ENCODE assay signal across 18 cellular contexts in the genomic region with DNA sequence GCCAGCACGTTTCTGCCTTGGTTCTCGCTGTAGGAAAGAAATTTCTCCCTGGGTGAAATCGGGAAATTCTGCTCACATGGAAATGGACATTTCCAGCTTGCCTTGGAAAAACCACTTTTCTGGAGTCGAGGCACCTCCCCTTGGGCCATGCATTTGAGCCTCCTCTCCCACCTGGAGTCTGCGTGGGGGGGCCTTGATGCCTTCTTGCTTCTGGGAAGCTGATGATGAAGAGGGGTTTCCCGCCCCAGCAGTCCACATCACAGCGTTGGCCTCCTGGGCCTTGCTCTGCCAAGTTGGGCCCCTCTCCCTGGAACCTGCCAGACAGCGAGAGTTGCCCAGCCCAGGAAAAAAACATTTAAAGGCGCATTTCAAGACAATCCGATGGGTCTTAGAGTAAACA. TPM values are rescaled to one million over a fixed set of nuclear protein-coding genes. Genes with fewer than 3 reads are reported as not detected.
"Had no signal": no experiment of that assay in that cellular context is flagged by ENCODE, and none has a peak within 500 bp of the region (broad histone marks: within the 10 kb centered on the region; RNA-seq: fewer than 3 reads in every experiment).

No MANE protein-coding gene starts in this region.

- H3K27ac Mint-ChIP-seq: activated T-cell treated with anti-CD3 and anti-CD28 coated beads, Interleukin-2, amount 50 U/mL, for 72 hours; WTC11 had no signal

- H3K27ac ChIP-seq: coronary artery, heart right ventricle, left ventricle myocardium inferior, prostate gland had no signal

- H3K27me3 Mint-ChIP-seq: stimulated activated naive CD8-positive, alpha-beta T cell treated with anti-CD3 and anti-CD28 coated beads, Interleukin-15, Interleukin-2, amounts not matched to agents 100 ng/mL and 50 ng/mL, for 24 hours had no signal

- ATAC-seq: activated T-cell treated with anti-CD3 and anti-CD28 coated beads, Interleukin-2, amount 50 U/mL, for 72 hours; heart right ventricle; sciatic nerve; WTC11 had no signal

- H3K27me3 ChIP-seq: heart right ventricle had no signal

- H3K4me3 ChIP-seq: coronary artery, heart right ventricle, left ventricle myocardium inferior, prostate gland, thoracic aorta had no signal

- H3K36me3 ChIP-seq: prostate gland had no signal

- H3K9me3 Mint-ChIP-seq: activated T-cell treated with anti-CD3 and anti-CD28 coated beads, Interleukin-2, amount 50 U/mL, for 72 hours; stimulated activated naive CD8-positive, alpha-beta T cell treated with anti-CD3 and anti-CD28 coated beads, Interleukin-15, Interleukin-2, amounts not matched to agents 100 ng/mL and 50 ng/mL, for 24 hours had no signal

- H3K9me3 ChIP-seq: heart right ventricle, left ventricle myocardium inferior, prostate gland, thoracic aorta had no signal

- DNase-seq: activated T-cell treated with anti-CD3 and anti-CD28 coated beads, Interleukin-2, amount 50 U/mL, for 72 hours; effector CD4-positive, alpha-beta T cell; heart right ventricle; kidney; left ventricle myocardium inferior; occipital lobe; stimulated activated CD4-positive, alpha-beta T cell treated with anti-CD3 and anti-CD28 coated beads, Interleukin-12 subunit alpha, Interleukin-12 subunit beta, amount 100 ng/mL, for 4 hours; stimulated activated CD4-positive, alpha-beta T cell treated with anti-CD3 and anti-CD28 coated beads, Interleukin-2, amount 100 ng/mL, for 48 hours had no signal

- H3K4me3 Mint-ChIP-seq: stimulated activated naive CD8-positive, alpha-beta T cell treated with anti-CD3 and anti-CD28 coated beads, Interleukin-15, Interleukin-2, amounts not matched to agents 100 ng/mL and 50 ng/mL, for 24 hours had no signal

- H3K36me3 Mint-ChIP-seq: WTC11 had no signal

RNA-seq across cellular contexts. Expression of gene PRRX2, which starts 21.7 kb away (rescaled TPM):
- total RNA-seq: frontal cortex had no signal

RNA-seq across cellular contexts. Expression of gene C9orf50, which starts 22.8 kb away (rescaled TPM):
- total RNA-seq: frontal cortex; heart right ventricle; left ventricle myocardium inferior; mesenteric fat pad; occipital lobe; prostate gland; T-helper 1 cell treated with Interleukin-12 subunit alpha and Interleukin-12 subunit beta and Interleukin-4 antibody, amounts not matched to agents 30 ng/mL and 1 ng/mL, for 36 hours; thoracic aorta; urinary bladder had no signal
- polyA plus RNA-seq: heart right ventricle had no signal
